Comparison of ENCODE assay signal across 3 cellular contexts in the genomic region with DNA sequence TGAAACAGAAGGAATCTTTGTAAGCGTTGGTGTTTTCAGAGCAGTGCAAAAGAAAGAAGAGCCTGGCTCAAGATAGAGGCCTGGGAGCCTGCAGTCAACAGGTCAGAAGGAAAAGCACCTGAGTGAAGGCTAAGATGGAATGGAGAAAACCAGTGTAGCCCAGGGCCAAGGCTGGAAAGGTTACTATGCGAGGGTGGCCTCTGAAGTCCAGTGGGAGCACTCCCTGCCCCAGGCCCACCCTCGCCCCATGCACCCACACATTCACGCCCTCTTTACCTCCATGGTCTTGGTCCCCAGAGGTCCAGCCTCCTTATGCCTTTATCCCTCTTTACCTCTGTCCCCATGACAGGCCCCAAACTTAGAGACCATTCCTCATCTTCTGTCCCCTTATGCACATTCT.
"Had no signal": no experiment of that assay in that cellular context is flagged by ENCODE, and none has a peak within 500 bp of the region (broad histone marks: within the 10 kb centered on the region; RNA-seq: fewer than 3 reads in every experiment).

No MANE protein-coding gene starts in this region.

- H3K4me3 ChIP-seq: GM12878 had no signal

- DNase-seq: GDM1, GF-D8 had no signal

- ATAC-seq: GM12878 had no signal
